Comparison of ENCODE assay signal across 13 cellular contexts in genomic region chr11:22930816-22931594, GRCh38.
DNase-seq lines count a peak whose midpoint lies in the region; ATAC-seq and TF ChIP-seq lines count a peak whose summit lies in the region.
"Had no signal": no experiment of that assay in that cellular context is flagged by ENCODE, and none has a peak within 500 bp of the region (broad histone marks: within the 10 kb centered on the region; RNA-seq: fewer than 3 reads in every experiment).

No MANE protein-coding gene starts in this region.

- no peaks in the 10 kb centered on the region for H3K9me3 Mint-ChIP-seq in nephron progenitor cell
- H3K9me3 Mint-ChIP-seq: activated T-helper 1 cell treated with anti-CD3 and anti-CD28 coated beads, Interleukin-12 subunit alpha, Interleukin-12 subunit beta, Interleukin-2, Interleukin-4 antibody, amounts not matched to agents 30 ng/mL and 10 ng/mL and 1 ng/mL, durations not matched to agents 14 hours and 24 hours and 36 hours had no signal

- no peak overlapping the region for H3K27ac Mint-ChIP-seq in nephron progenitor cell
- H3K27ac Mint-ChIP-seq: activated T-helper 1 cell treated with anti-CD3 and anti-CD28 coated beads, Interleukin-12 subunit alpha, Interleukin-12 subunit beta, Interleukin-2, Interleukin-4 antibody, amounts not matched to agents 30 ng/mL and 10 ng/mL and 1 ng/mL, durations not matched to agents 14 hours and 24 hours and 36 hours had no signal

- H3K9me3 ChIP-seq in stomach, result no peaks in the 10 kb centered on the region
- peaks cover 3% of the 10 kb centered on the region; the same call in 1 of the 2 replicates for H3K9me3 ChIP-seq in Karpas-422 (ENCODE audit: low read length)
- H3K9me3 ChIP-seq: Peyer's patch had no signal

- WGBS in stomach, 5 donors, result 87 to 93% (median 92%) methylated on average over 5 of the region's 5 CpGs

- H3K9ac ChIP-seq in Karpas-422 (ENCODE audit: low read length), result no peak overlapping the region

- no peaks in the 10 kb centered on the region for H3K27me3 Mint-ChIP-seq in nephron progenitor cell (ENCODE audit: low read depth, poor library complexity)

- TF ChIP-seq CTCF in GM12865 (IDR thresholded peaks at IDR 0.05; ENCODE audit: insufficient read depth, low read depth, low read length, missing control alignments), result no peak
- TF ChIP-seq CTCF in stomach (IDR thresholded peaks at IDR 0.05), result no peak
- TF ChIP-seq CTCF in nephron progenitor cell (IDR thresholded peaks at IDR 0.05), result no peak

- TF ChIP-seq EP300 in stomach (IDR thresholded peaks at IDR 0.05), result no peak

- no peak for TF ChIP-seq POLR2A in stomach (IDR thresholded peaks at IDR 0.05)

- intact Hi-C loops in stomach (cut with DNase I; ENCODE audit: low total_unique reads), result no loop called here

- no peaks in the 10 kb centered on the region for H3K36me3 Mint-ChIP-seq in nephron progenitor cell (ENCODE audit: low read depth)

- H3K36me3 ChIP-seq in stomach (no peaks in the 10 kb centered on the region), Karpas-422 (ENCODE audit: insufficient read depth, low read length) (no peaks in the 10 kb centered on the region)
- H3K36me3 ChIP-seq: cardiac muscle cell, Peyer's patch had no signal

- DNase-seq in GM12865 (ENCODE audit: low read depth), result peak; percentile 55
- DNase-seq in NCI-H1694 treated with DMSO at 0.1 percent for 48 hours (lab: John Stamatoyannopoulos, UW), result no peak
- DNase-seq in stomach, result no peak
- no peak for DNase-seq in Karpas-422
- DNase-seq in nephron progenitor cell, result no peak
- DNase-seq: NCI-H1436 treated with DMSO at 0.1 percent for 48 hours, Peyer's patch had no signal

- H4K20me1 ChIP-seq in Karpas-422 (ENCODE audit: insufficient read depth, low read depth, low read length), result no peaks in the 10 kb centered on the region

- H3K27me3 ChIP-seq in stomach, result no peaks in the 10 kb centered on the region
- no peaks in the 10 kb centered on the region for H3K27me3 ChIP-seq in Karpas-422 (ENCODE audit: low read length)
- H3K27me3 ChIP-seq: cardiac muscle cell, Peyer's patch had no signal

- H3K4me1 Mint-ChIP-seq in nephron progenitor cell, result no peaks in the 10 kb centered on the region

- no peak overlapping the region for H2AFZ ChIP-seq in Karpas-422 (ENCODE audit: low read length)

- no peak overlapping the region for H3K4me3 Mint-ChIP-seq in nephron progenitor cell
- H3K4me3 Mint-ChIP-seq: activated T-helper 1 cell treated with anti-CD3 and anti-CD28 coated beads, Interleukin-12 subunit alpha, Interleukin-12 subunit beta, Interleukin-2, Interleukin-4 antibody, amounts not matched to agents 30 ng/mL and 10 ng/mL and 1 ng/mL, durations not matched to agents 14 hours and 24 hours and 36 hours had no signal

- H3K4me2 ChIP-seq in Karpas-422 (ENCODE audit: low read depth, low read length, poor library complexity, severe bottlenecking), result no peak overlapping the region

- H3K9me2 ChIP-seq in Karpas-422 (replicated peaks; ENCODE audit: insufficient read depth, low read length), result no peaks in the 10 kb centered on the region

- H3K4me3 ChIP-seq in GM12865 (ENCODE audit: low read depth, low read length) (no peak overlapping the region), stomach (no peak overlapping the region), Karpas-422 (ENCODE audit: low read length) (no peak overlapping the region)
- H3K4me3 ChIP-seq: cardiac muscle cell, Peyer's patch had no signal

- no peaks in the 10 kb centered on the region for H3K79me2 ChIP-seq in Karpas-422 (ENCODE audit: low read length)

- H3K4me1 ChIP-seq in stomach (no peaks in the 10 kb centered on the region), Karpas-422 (ENCODE audit: low read length) (no peaks in the 10 kb centered on the region)
- H3K4me1 ChIP-seq: Peyer's patch had no signal

- ATAC-seq in GM19324 (IDR thresholded peaks at IDR 0.05; ENCODE audit: low FRiP score, unreplicated experiment), result peak; percentile 97
- ATAC-seq in HG02623 (IDR thresholded peaks at IDR 0.05; ENCODE audit: unreplicated experiment), result peak; percentile 85
- peak; percentile 99 for ATAC-seq in HG03432 (IDR thresholded peaks at IDR 0.05; ENCODE audit: unreplicated experiment)
- ATAC-seq: esophagus mucosa had no signal

- no peak overlapping the region for H3K27ac ChIP-seq in stomach
- no peak overlapping the region for H3K27ac ChIP-seq in Karpas-422 (ENCODE audit: low read length)
- H3K27ac ChIP-seq: cardiac muscle cell, Peyer's patch had no signal
